Comparison of ENCODE assay signal across 15 cellular contexts in genomic region chr20:53154540-53154939, GRCh38.
DNase-seq lines count a peak whose midpoint lies in the region; ATAC-seq lines count a peak whose summit lies in the region.
"Had no signal": no experiment of that assay in that cellular context is flagged by ENCODE, and none has a peak within 500 bp of the region (broad histone marks: within the 10 kb centered on the region; RNA-seq: fewer than 3 reads in every experiment).

No MANE protein-coding gene starts in this region.

- intact Hi-C loops in Right ventricle myocardium superior (cut with DNase I): no loop called here

- peak overlapping the region; percentile 46 for H3K4me3 Mint-ChIP-seq in activated T-helper 17 cell treated with anti-CD3 and anti-CD28 coated beads, Interleukin-2, amount 50 U/mL, for 72 hours
- H3K4me3 Mint-ChIP-seq: central memory CD8-positive, alpha-beta T cell had no signal

- peaks cover 6% of the 10 kb centered on the region for H3K36me3 Mint-ChIP-seq in activated T-helper 17 cell treated with anti-CD3 and anti-CD28 coated beads, Interleukin-2, amount 50 U/mL, for 72 hours (ENCODE audit: low read depth)

- peaks cover 25% of the 10 kb centered on the region for H3K4me1 Mint-ChIP-seq in activated T-helper 17 cell treated with anti-CD3 and anti-CD28 coated beads, Interleukin-2, amount 50 U/mL, for 72 hours

- DNase-seq in A172 (ENCODE audit: low spot score) (peak; percentile 54), NCI-H2081 treated with DMSO at 0.1 percent for 48 hours (lab: John Stamatoyannopoulos, UW) (no peak), glomerular visceral epithelial cell (ENCODE audit: extremely low spot score) (no peak), Right ventricle myocardium superior (no peak), caudate nucleus (lab: John Stamatoyannopoulos, UW) (no peak)
- DNase-seq: HCEC 1CT; Peyer's patch; stimulated activated CD4-positive, alpha-beta T cell treated with anti-CD3 and anti-CD28 coated beads, Interleukin-4, amount 100 ng/mL, for 1 hour; T1000 had no signal

- H3K9me3 Mint-ChIP-seq in activated T-helper 17 cell treated with anti-CD3 and anti-CD28 coated beads, Interleukin-2, amount 50 U/mL, for 72 hours: no peaks in the 10 kb centered on the region
- H3K9me3 Mint-ChIP-seq: central memory CD8-positive, alpha-beta T cell had no signal

- H3K27me3 Mint-ChIP-seq in activated T-helper 17 cell treated with anti-CD3 and anti-CD28 coated beads, Interleukin-2, amount 50 U/mL, for 72 hours: no peaks in the 10 kb centered on the region

- ATAC-seq in GM18502 (IDR thresholded peaks at IDR 0.05; ENCODE audit: poor library complexity, unreplicated experiment) (peak; percentile 76), HG03103 (IDR thresholded peaks at IDR 0.05; ENCODE audit: low read depth, unreplicated experiment) (peak; percentile 43), Right ventricle myocardium superior (ENCODE audit: poor library complexity) (no peak)
- ATAC-seq in activated T-helper 17 cell treated with anti-CD3 and anti-CD28 coated beads, Interleukin-2, amount 50 U/mL, for 72 hours (replicated peaks): peak; percentile 95

- no peak overlapping the region for H3K27ac ChIP-seq in caudate nucleus (ENCODE audit: low read depth, low read length)
- H3K27ac ChIP-seq: BLaER1 treated with 17β-estradiol and CSF1 and Interleukin-3, amounts not matched to agents 10 nM and 100 nM; esophagus muscularis mucosa; Peyer's patch had no signal

- H3K27ac Mint-ChIP-seq in activated T-helper 17 cell treated with anti-CD3 and anti-CD28 coated beads, Interleukin-2, amount 50 U/mL, for 72 hours: peak overlapping the region; percentile 42
